In genomic region chr17:83079766-83080616, GRCh38 we compare ENCODE assay signal across 8 cellular contexts. TPM values are rescaled to one million over a fixed set of nuclear protein-coding genes. Genes with fewer than 3 reads are reported as not detected.
DNase-seq lines count a peak whose midpoint lies in the region; ATAC-seq and TF ChIP-seq lines count a peak whose summit lies in the region.

No MANE protein-coding gene starts in this region.

- no peak overlapping the region for H3K27ac ChIP-seq in effector memory CD4-positive, alpha-beta T cell (ENCODE audit: insufficient read depth, low read length, poor library complexity, severe bottlenecking)
- peak overlapping the region; percentile 48 for H3K27ac ChIP-seq in osteoblast (ENCODE audit: low read depth, low read length)

- DNase-seq in effector memory CD4-positive, alpha-beta T cell, result no peak
- no peak for DNase-seq in osteoblast (ENCODE audit: insufficient read length, low spot score, missing footprints)
- DNase-seq in NCI-H187 treated with DMSO at 0.1 percent for 48 hours (lab: John Stamatoyannopoulos, UW), result no peak
- DNase-seq in activated naive CD4-positive, alpha-beta T cell treated with Interleukin-2 at 50 U/mL for 16 hours, result no peak
- no peak for DNase-seq in inferior parietal cortex (ENCODE audit: extremely low spot score)

- ATAC-seq in HG03442 (IDR thresholded peaks at IDR 0.05; ENCODE audit: unreplicated experiment) (peak; percentile 11), HG02678 (IDR thresholded peaks at IDR 0.05; ENCODE audit: unreplicated experiment) (no peak)

- 0 out of 2 replicates have a peak, but pooled peaks cover under 1% of the 10 kb centered on the region for H3K36me3 ChIP-seq in ES-I3 (ENCODE audit: insufficient read depth, low read length)
- no peaks in the 10 kb centered on the region for H3K36me3 ChIP-seq in effector memory CD4-positive, alpha-beta T cell (ENCODE audit: control insufficient read depth, insufficient read depth, low read length)
- peaks cover 22% of the 10 kb centered on the region for H3K36me3 ChIP-seq in osteoblast (ENCODE audit: insufficient read depth, low read length)

- peak overlapping the region; percentile 69 for H3K9ac ChIP-seq in ES-I3 (ENCODE audit: low read depth, low read length)

- H3K4me2 ChIP-seq in osteoblast (ENCODE audit: insufficient read depth, low read length), result no peak overlapping the region

- H2AFZ ChIP-seq in osteoblast (ENCODE audit: low read length), result no peak overlapping the region

- H3K9me3 ChIP-seq in ES-I3 (ENCODE audit: control insufficient read depth, insufficient read depth, low read length) (no peaks in the 10 kb centered on the region), osteoblast (ENCODE audit: low read depth, low read length) (no peaks in the 10 kb centered on the region)
- no peaks in the 10 kb centered on the region for H3K9me3 ChIP-seq in effector memory CD4-positive, alpha-beta T cell (ENCODE audit: control insufficient read depth, low read length)

- peaks cover 36% of the 10 kb centered on the region for H4K20me1 ChIP-seq in osteoblast (ENCODE audit: insufficient read depth, low read length)

- H3K4me1 ChIP-seq in ES-I3 (ENCODE audit: insufficient read depth, low read length) (peaks cover 21% of the 10 kb centered on the region), osteoblast (ENCODE audit: insufficient read depth, low read length) (peaks cover 37% of the 10 kb centered on the region)
- peaks cover 21% of the 10 kb centered on the region for H3K4me1 ChIP-seq in effector memory CD4-positive, alpha-beta T cell (ENCODE audit: control insufficient read depth, insufficient read depth, low read length, poor library complexity, severe bottlenecking)

- TF ChIP-seq CTCF in osteoblast (IDR thresholded peaks at IDR 0.05; ENCODE audit: extremely low read depth, low read depth, low read length), result no peak

- peak overlapping the region; percentile 22 for H3K4me3 ChIP-seq in effector memory CD4-positive, alpha-beta T cell (ENCODE audit: insufficient read depth, low read depth, low read length, poor library complexity, severe bottlenecking)
- H3K4me3 ChIP-seq in osteoblast (ENCODE audit: insufficient read depth, low read length), result peak overlapping the region; percentile 82

- no peaks in the 10 kb centered on the region for H3K27me3 ChIP-seq in effector memory CD4-positive, alpha-beta T cell (replicated peaks; ENCODE audit: control insufficient read depth, insufficient read depth, low read length, poor library complexity, severe bottlenecking)
- H3K27me3 ChIP-seq in osteoblast (ENCODE audit: insufficient read depth, low read length), result peaks cover 7% of the 10 kb centered on the region

- peaks cover 42% of the 10 kb centered on the region for H3K79me2 ChIP-seq in osteoblast (ENCODE audit: insufficient read depth, low read length)

RNA-seq across cellular contexts. Expression of gene METRNL, which starts 0.6 kb away (rescaled TPM):
- total RNA-seq in osteoblast, result 137 and 140 TPM in 2 replicates
